12 cellular contexts compared by ENCODE assay signal in genomic region chr3:130137685-130138084, GRCh38. TPM values are rescaled to one million over a fixed set of nuclear protein-coding genes. Genes with fewer than 3 reads are reported as not detected.
"Had no signal": no experiment of that assay in that cellular context is flagged by ENCODE, and none has a peak within 500 bp of the region (broad histone marks: within the 10 kb centered on the region; RNA-seq: fewer than 3 reads in every experiment).

No MANE protein-coding gene starts in this region.

RNA-seq across cellular contexts. Expression of gene ALG1L2, which starts 56.1 kb away (rescaled TPM):
- total RNA-seq: activated naive CD4-positive, alpha-beta T cell treated with anti-CD3 and anti-CD28 coated beads for 36 hours; activated T-cell treated with anti-CD3 and anti-CD28 coated beads, Interleukin-2, amount 50 U/mL, for 72 hours; activated T-helper 1 cell treated with anti-CD3 and anti-CD28 coated beads, Interleukin-12 subunit alpha, Interleukin-12 subunit beta, Interleukin-2, Interleukin-4 antibody, amounts not matched to agents 30 ng/mL and 10 ng/mL and 1 ng/mL, durations not matched to agents 14 hours and 24 hours and 36 hours; activated T-helper 2 cell treated with anti-CD3 and anti-CD28 coated beads, Interferon-gamma antibody, Interleukin-2, Interleukin-4, amounts not matched to agents 10 μg/mL and 5 μg/mL and 100 μg/mL, durations not matched to agents 14 hours and 24 hours and 36 hours; ascending aorta; body of pancreas; bronchial epithelial cell; cardiac muscle cell; cardiac septum had no signal
- polyA plus RNA-seq: adipose tissue, adrenal gland, aorta had no signal
